In the genomic region with DNA sequence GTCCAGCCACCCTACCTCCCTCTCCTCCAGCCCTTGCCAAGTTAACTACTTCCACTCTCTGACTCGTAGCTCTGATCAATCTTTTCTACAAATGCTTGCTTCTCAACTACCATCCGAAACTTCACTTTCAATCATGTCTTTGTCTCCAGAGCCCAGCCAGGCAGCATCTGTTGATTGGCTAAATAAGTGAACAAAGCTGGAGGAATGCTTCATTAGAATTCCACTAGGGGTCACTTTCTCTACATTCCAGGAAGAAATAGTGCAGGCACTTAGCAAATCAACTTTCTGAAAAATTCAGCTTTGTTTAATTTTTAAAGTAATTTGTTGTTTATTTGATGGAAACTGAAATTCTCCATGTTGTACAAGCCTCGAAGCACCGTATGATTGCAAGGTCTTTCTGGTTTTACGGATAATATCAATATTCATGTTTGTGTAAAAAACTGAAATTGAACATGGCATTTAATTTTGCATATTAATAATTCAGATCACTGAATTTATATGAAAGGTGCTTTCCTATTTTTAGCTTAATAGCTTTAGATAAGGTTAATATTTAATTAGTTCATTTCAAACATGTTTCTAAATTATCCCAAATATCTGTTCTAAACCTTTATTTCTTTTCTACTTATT, we compare ENCODE assay signal across 8 cellular contexts. TPM values are rescaled to one million over a fixed set of nuclear protein-coding genes. Genes with fewer than 3 reads are reported as not detected.
DNase-seq lines count a peak whose midpoint lies in the region; ATAC-seq and TF ChIP-seq lines count a peak whose summit lies in the region.

No MANE protein-coding gene starts in this region.

- no peak overlapping the region for H2BK15ac ChIP-seq in IMR-90 (ENCODE audit: low read depth, low read length)

- H3K4me3 ChIP-seq in IMR-90 (ENCODE audit: insufficient read depth, low read depth, low read length) (no peak overlapping the region), PC-9 (no peak overlapping the region), right lobe of liver (no peak overlapping the region)

- no peak overlapping the region for H2BK20ac ChIP-seq in IMR-90 (ENCODE audit: low read depth, low read length)

- peak overlapping the region; percentile 38; the same call in 1 of the 2 replicates for H3K4me2 ChIP-seq in IMR-90 (ENCODE audit: low read depth, low read length)
- H3K4me2 ChIP-seq in PC-9, result no peak overlapping the region

- H4K91ac ChIP-seq in IMR-90 (ENCODE audit: insufficient read depth, low read depth, low read length), result no peak overlapping the region

- intact Hi-C loops in IMR-90 (cut with micrococcal nuclease) (loop anchor here (1.0 to 2.0 kb wide), 2 partner anchors 139 to 425 kb away; no protein-coding TSS in a partner anchor), PC-9 (cut with micrococcal nuclease; ENCODE audit: unreplicated experiment) (loop anchor here (10.0 kb wide), 1 partner anchor 425 kb away; no protein-coding TSS in a partner anchor), right lobe of liver (cut with DNase I) (loop anchor here in 1 of 2 donors (10.0 kb wide), 1 partner anchor 135 kb away; no protein-coding TSS in a partner anchor)

- no peak overlapping the region for H3K14ac ChIP-seq in IMR-90 (replicated peaks; ENCODE audit: low read depth, low read length)

- no peaks in the 10 kb centered on the region for H3K79me2 ChIP-seq in PC-9 (ENCODE audit: low read depth)

- dilution Hi-C loops in IMR-90 (cut with HindIII; ENCODE audit: low sequenced_read_pairs, unreplicated experiment), result no loop called here

- peaks cover 15% of the 10 kb centered on the region for H3K27me3 ChIP-seq in IMR-90 (ENCODE audit: control insufficient read depth, insufficient read depth, low read length)
- no peaks in the 10 kb centered on the region for H3K27me3 ChIP-seq in PC-9 (ENCODE audit: insufficient read depth, low read depth)
- H3K27me3 ChIP-seq in right lobe of liver, result no peaks in the 10 kb centered on the region

- CTCF ChIA-PET in IMR-90 (lab: Yijun Ruan, JAX), result interaction anchor here (0.5 to 2.3 kb wide), 16 partner anchors 9 to 422 kb away, joined by 3 to 14 read pairs (median 4); partner anchors contain the start of gene HELB
- CTCF ChIA-PET in PC-9 (lab: Charles Lee), result interaction anchor here (0.5 to 0.8 kb wide), 2 partner anchors 100 to 424 kb away, joined by 3 to 6 read pairs; partner anchors contain the start of gene TMBIM4

- no peaks in the 10 kb centered on the region for H3F3A ChIP-seq in PC-9 (ENCODE audit: insufficient read depth, low read depth)

- no peaks in the 10 kb centered on the region for H4K20me1 ChIP-seq in IMR-90 (ENCODE audit: insufficient read depth, low read length)
- no peaks in the 10 kb centered on the region for H4K20me1 ChIP-seq in PC-9 (ENCODE audit: insufficient read depth)

- no peak overlapping the region for H3K56ac ChIP-seq in IMR-90 (ENCODE audit: extremely low read depth, insufficient read depth, low read length)

- no peak overlapping the region for H2AK5ac ChIP-seq in IMR-90 (ENCODE audit: low read depth, low read length)

- BruUV-seq in IMR-90 (replicated peaks; lab: Mats Ljungman, UMichigan) (no TSS peak), PC-9 (replicated peaks; lab: Mats Ljungman, UMichigan) (no TSS peak)

- in situ Hi-C loops in IMR-90 (cut with MboI; ENCODE audit: low sequenced_read_pairs), result loop anchor here (10.0 kb wide), 2 partner anchors 135 to 445 kb away; no protein-coding TSS in a partner anchor

- TF ChIP-seq CTCF in AG09319 (IDR thresholded peaks at IDR 0.05; ENCODE audit: low read depth, low read length) (peak; percentile 68), GM12874 (IDR thresholded peaks at IDR 0.05; ENCODE audit: insufficient read depth, low read depth, low read length) (peak; percentile 33; the same call in 1 of the 2 replicates), IMR-90 (conservative IDR thresholded peaks at IDR 0.05; ENCODE audit: low read depth, low read length) (peak; percentile 75), PC-9 (conservative IDR thresholded peaks at IDR 0.05) (peak; percentile 71), right lobe of liver (IDR thresholded peaks at IDR 0.05) (peak; percentile 65 to 70 (median 68))

- DNase-seq in AG09319 (ENCODE audit: extremely low read depth, low read depth) (peak; percentile 23), IMR-90 (peak; percentile 62), PC-9 (no peak), dermis blood vessel endothelial cell (peak; percentile 61), right lobe of liver (no peak), HK-2 (ENCODE audit: unreplicated experiment) (no peak), NCI-H187 treated with DMSO at 0.1 percent for 48 hours (lab: John Stamatoyannopoulos, UW) (no peak)

- H3K9me2 ChIP-seq in PC-9 (ENCODE audit: insufficient read depth), result no peaks in the 10 kb centered on the region

- ATAC-seq in IMR-90 (ENCODE audit: low read depth) (peak; percentile 92), right lobe of liver (peak; percentile 70 to 85 (median 82))

- H3K4me1 ChIP-seq in IMR-90 (ENCODE audit: control insufficient read depth, insufficient read depth, low read length) (no peaks in the 10 kb centered on the region), PC-9 (replicated peaks; ENCODE audit: insufficient read depth) (no peaks in the 10 kb centered on the region), right lobe of liver (no peaks in the 10 kb centered on the region)

- no peak overlapping the region for H3K4ac ChIP-seq in IMR-90 (ENCODE audit: low read depth, low read length)

- no peaks in the 10 kb centered on the region for H3K9me3 ChIP-seq in IMR-90 (ENCODE audit: control insufficient read depth, insufficient read depth, low read length)
- H3K9me3 ChIP-seq in PC-9 (ENCODE audit: insufficient read depth, low read depth), result no peaks in the 10 kb centered on the region
- no peaks in the 10 kb centered on the region for H3K9me3 ChIP-seq in right lobe of liver

- H3K79me1 ChIP-seq in IMR-90 (ENCODE audit: low read depth in 1 of 2, low read length in 2 of 2), result no peaks in the 10 kb centered on the region

- no peaks in the 10 kb centered on the region for H3K9me1 ChIP-seq in IMR-90 (ENCODE audit: insufficient read depth, low read length)

- H4K8ac ChIP-seq in IMR-90 (ENCODE audit: low read depth in 2 of 2, low read length in 2 of 2), result no peak overlapping the region

- POLR2A ChIA-PET in IMR-90 (lab: Charles Lee; ENCODE audit: unreplicated experiment) (interaction anchor here (0.6 kb wide), 1 partner anchor 179 kb away, joined by 3 read pairs; no protein-coding TSS in a partner anchor), PC-9 (lab: Charles Lee; ENCODE audit: unreplicated experiment) (no interaction called here)

- no peak overlapping the region for H3K9ac ChIP-seq in IMR-90 (ENCODE audit: low read depth, low read length)

- H3K36me3 ChIP-seq in IMR-90 (ENCODE audit: control insufficient read depth, insufficient read depth, low read length) (no peaks in the 10 kb centered on the region), PC-9 (ENCODE audit: low read depth) (no peaks in the 10 kb centered on the region), right lobe of liver (no peaks in the 10 kb centered on the region)

- TF ChIP-seq RAD21 in IMR-90 (IDR thresholded peaks at IDR 0.05; ENCODE audit: low read length), result peak; percentile 61

- WGBS in IMR-90 (ENCODE audit: extremely low coverage in 2 of 2, insufficient read length in 1 of 2), 2 experiments, result no CpG with 5 or more reads among the region's 5 CpGs
- 35% methylated on average over 5 of the region's 5 CpGs for WGBS in right lobe of liver (ENCODE audit: insufficient coverage, low coverage, low lambda C conversion rate, missing lambda C conversion rate)

- H3K23ac ChIP-seq in IMR-90 (ENCODE audit: low read depth, low read length), result no peak overlapping the region

- H2AFZ ChIP-seq in IMR-90 (replicated peaks; ENCODE audit: low read length, poor library complexity), result peak overlapping the region; percentile 35
- H2AFZ ChIP-seq in PC-9, result no peak overlapping the region

- no peak overlapping the region for H2BK5ac ChIP-seq in IMR-90 (ENCODE audit: low read depth, low read length, poor library complexity, severe bottlenecking)

- no peak overlapping the region for H4K5ac ChIP-seq in IMR-90 (ENCODE audit: low read depth, low read length)

- no peak for TF ChIP-seq POLR2A in IMR-90 (IDR thresholded peaks at IDR 0.05; ENCODE audit: low read depth, low read length)
- no peak for TF ChIP-seq POLR2A in right lobe of liver (IDR thresholded peaks at IDR 0.05)

- no peak overlapping the region for H2BK120ac ChIP-seq in IMR-90 (ENCODE audit: low read depth, low read length)

- no peak overlapping the region for H2AK9ac ChIP-seq in IMR-90 (replicated peaks; ENCODE audit: low read depth, low read length, poor library complexity)

- no peak overlapping the region for H3K18ac ChIP-seq in IMR-90 (ENCODE audit: low read depth, low read length)

- H3K27ac ChIP-seq in IMR-90 (ENCODE audit: insufficient read depth, low read length) (no peak overlapping the region), PC-9 (no peak overlapping the region), right lobe of liver (no peak overlapping the region)

TF ChIP-seq in IMR-90, 13 proteins besides CTCF, POLR2A, EP300 and RAD21:
- TF ChIP-seq RFX5 (IDR thresholded peaks at IDR 0.05; ENCODE audit: low read depth, low read length), result no peak
- no peak for TF ChIP-seq RCOR1 (IDR thresholded peaks at IDR 0.05; ENCODE audit: insufficient replicate concordance, low read length)
- TF ChIP-seq MXI1 (IDR thresholded peaks at IDR 0.05; ENCODE audit: borderline replicate concordance, low read depth, low read length), result no peak
- TF ChIP-seq CHD1 (IDR thresholded peaks at IDR 0.05; ENCODE audit: low read depth, low read length), result no peak
- no peak for TF ChIP-seq MAFK (IDR thresholded peaks at IDR 0.05; ENCODE audit: low read depth, low read length)
- peak; percentile 73 for TF ChIP-seq SMC3 (IDR thresholded peaks at IDR 0.05; ENCODE audit: low read depth, low read length)

RNA-seq across cellular contexts. Expression of gene HELB, which starts 32.4 kb away (rescaled TPM):
- total RNA-seq in IMR-90 (2012; rRNA removed), result 2.9 and 3.6 TPM in 2 replicates
- polyA plus RNA-seq in IMR-90 (2012; rRNA removed), result 0.49 and 0.72 TPM in 2 replicates
- 0.16 and 0.22 TPM in 2 replicates for polyA plus RNA-seq in IMR-90 (2012; cell fraction: cytosol; rRNA removed)
- polyA plus RNA-seq in IMR-90 (2012; cell fraction: nucleus; rRNA removed; ENCODE audit: low replicate concordance), result 0.39 and 2.5 TPM in 2 replicates
- total RNA-seq in PC-9 (2021), result 8.2 and 10.0 TPM in 2 replicates
- total RNA-seq in dermis blood vessel endothelial cell, result 4.1 and 4.4 TPM in 2 replicates
- 1 to 10 TPM; 1.5 to 4.2 (median 3.3) TPM for total RNA-seq in right lobe of liver

Comparison
In these comparisons a context has a peak if more than half of its experiments do, and no peak if none do; other contexts are left out.
1. DNase-seq: peak in AG09319 (single experiment), IMR-90 (single experiment) and dermis blood vessel endothelial cell (single experiment); none in PC-9 (0 of 2), right lobe of liver (0 of 3), HK-2 (single experiment) and NCI-H187 treated with DMSO at 0.1 percent for 48 hours (single experiment).
2. Peak in every context shown above with its lines, with median percentiles within 50 percentile points of each other: CTCF ChIP-seq.